In the genomic region with DNA sequence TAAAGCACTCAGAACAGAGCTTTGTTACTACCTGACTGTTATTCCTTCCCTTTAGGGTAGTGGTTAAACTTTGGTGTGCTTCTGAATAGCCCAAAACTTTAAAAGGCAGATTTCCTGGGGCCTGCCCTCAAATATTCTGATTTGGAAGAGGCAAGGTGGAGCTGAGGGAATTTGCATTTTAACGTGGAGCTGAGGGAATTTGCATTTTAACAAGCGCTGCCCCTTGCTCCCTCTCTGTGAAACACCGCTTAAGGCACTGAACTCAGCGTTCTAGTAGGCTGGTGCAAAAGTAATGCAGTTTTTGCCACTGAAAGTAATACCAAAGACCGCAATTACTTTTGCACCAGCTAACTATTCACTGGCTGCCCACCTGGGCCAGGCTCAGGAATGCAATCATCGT, we compare ENCODE assay signal across 22 cellular contexts. TPM values are rescaled to one million over a fixed set of nuclear protein-coding genes. Genes with fewer than 3 reads are reported as not detected.
DNase-seq lines count a peak whose midpoint lies in the region; ATAC-seq and TF ChIP-seq lines count a peak whose summit lies in the region.
"Had no signal": no experiment of that assay in that cellular context is flagged by ENCODE, and none has a peak within 500 bp of the region (broad histone marks: within the 10 kb centered on the region; RNA-seq: fewer than 3 reads in every experiment).

No MANE protein-coding gene starts in this region.

- peak overlapping the region in 7 of 11 experiments; percentile 46 to 74 (median 68); a peak in 9 of 22 replicates for H3K4me2 ChIP-seq in BLaER1 treated with 17β-estradiol and CSF1 and Interleukin-3, amounts not matched to agents 10 nM and 100 nM

- H3K27ac ChIP-seq in BLaER1 treated with 17β-estradiol and CSF1 and Interleukin-3, amounts not matched to agents 10 nM and 100 nM: no peak overlapping the region
- H3K27ac ChIP-seq in HUES6 (ENCODE audit: low read depth, low read length): peak overlapping the region; percentile 89

- POLR2A ChIA-PET in WTC11 (lab: Charles Lee): interaction anchor here (0.7 to 1.6 kb wide), 3 partner anchors 9 to 106 kb away, joined by 3 read pairs; no protein-coding TSS in a partner anchor

- no peaks in the 10 kb centered on the region for H3K9me3 ChIP-seq in BLaER1 treated with 17β-estradiol and CSF1 and Interleukin-3, amounts not matched to agents 10 nM and 100 nM (replicated peaks in 1 of 11)
- H3K9me3 ChIP-seq in HUES6 (ENCODE audit: control insufficient read depth, insufficient read depth, low read depth, low read length): no peaks in the 10 kb centered on the region

- H3K9me3 Mint-ChIP-seq in WTC11 (no peaks in the 10 kb centered on the region), immature natural killer cell (no peaks in the 10 kb centered on the region)
- H3K9me3 Mint-ChIP-seq: activated naive CD8-positive, alpha-beta T cell treated with anti-CD3 and anti-CD28 coated beads for 36 hours; activated T-helper 17 cell treated with anti-CD3 and anti-CD28 coated beads, Interleukin-2, amount 50 U/mL, for 72 hours; brain; CD14-positive monocyte; naive thymus-derived CD8-positive, alpha-beta T cell; stimulated activated naive B cell treated with anti-CD40 and anti-IgM and Interleukin-4, amounts not matched to agents 10 μg/mL and 1 μg/mL and 100 μg/mL, for 72 hours had no signal

- DNase-seq in WTC11 (ENCODE audit: low spot score): no peak
- DNase-seq in immature natural killer cell: no peak
- no peak for DNase-seq in DMS53 (lab: John Stamatoyannopoulos, UW)
- DNase-seq in stimulated activated naive CD4-positive, alpha-beta T cell treated with Interleukin-2 at 50 U/mL for 16 hours (lab: John Stamatoyannopoulos, UW): no peak
- DNase-seq: ACHN; activated CD4-positive, alpha-beta T cell treated with anti-CD3 and anti-CD28 coated beads for 1 hour; activated naive CD8-positive, alpha-beta T cell treated with anti-CD3 and anti-CD28 coated beads for 36 hours; effector memory CD4-positive, alpha-beta T cell; naive thymus-derived CD8-positive, alpha-beta T cell; NCI-H1105 treated with DMSO at 0.1 percent for 48 hours; NCI-H2107; NCI-H524 treated with DMSO at 0.1 percent for 48 hours; stimulated activated CD4-positive, alpha-beta T cell treated with anti-CD3 and anti-CD28 coated beads, Interleukin-2, amount 100 ng/mL, for 24 hours; stimulated activated naive B cell treated with anti-CD40 and anti-IgM and Interleukin-4, amounts not matched to agents 10 μg/mL and 1 μg/mL and 100 μg/mL, for 72 hours; SW 1271 had no signal

- peak overlapping the region; percentile 95 for H3K27ac Mint-ChIP-seq in WTC11
- H3K27ac Mint-ChIP-seq in immature natural killer cell: peak overlapping the region in 4 of 6 donors; percentile 39 to 93 (median 66)
- H3K27ac Mint-ChIP-seq: activated naive CD8-positive, alpha-beta T cell treated with anti-CD3 and anti-CD28 coated beads for 36 hours; activated T-helper 17 cell treated with anti-CD3 and anti-CD28 coated beads, Interleukin-2, amount 50 U/mL, for 72 hours; stimulated activated naive B cell treated with anti-CD40 and anti-IgM and Interleukin-4, amounts not matched to agents 10 μg/mL and 1 μg/mL and 100 μg/mL, for 72 hours had no signal

- ATAC-seq in WTC11 (peak; percentile 78), HG02852 (IDR thresholded peaks at IDR 0.05; ENCODE audit: unreplicated experiment) (no peak), GM21515 (IDR thresholded peaks at IDR 0.05; ENCODE audit: unreplicated experiment) (no peak)
- ATAC-seq: activated T-helper 17 cell treated with anti-CD3 and anti-CD28 coated beads, Interleukin-2, amount 50 U/mL, for 72 hours; naive thymus-derived CD8-positive, alpha-beta T cell; stimulated activated naive B cell treated with anti-CD40 and anti-IgM and Interleukin-4, amounts not matched to agents 10 μg/mL and 1 μg/mL and 100 μg/mL, for 72 hours had no signal

- peaks cover 0 to 49% (median 12%) of the 10 kb centered on the region in 11 experiments; a peak in 14 of 22 replicates for H3K36me3 ChIP-seq in BLaER1 treated with 17β-estradiol and CSF1 and Interleukin-3, amounts not matched to agents 10 nM and 100 nM
- no peaks in the 10 kb centered on the region for H3K36me3 ChIP-seq in HUES6 (ENCODE audit: control insufficient read depth, insufficient read depth, low read length)

- peaks cover 53 to 81% (median 71%) of the 10 kb centered on the region in 10 experiments for H3K4me1 ChIP-seq in BLaER1 treated with 17β-estradiol and CSF1 and Interleukin-3, amounts not matched to agents 10 nM and 100 nM
- H3K4me1 ChIP-seq in HUES6 (ENCODE audit: control insufficient read depth, insufficient read depth, low read length): peaks cover 77% of the 10 kb centered on the region

- H3K4me3 ChIP-seq in BLaER1 treated with 17β-estradiol and CSF1 and Interleukin-3, amounts not matched to agents 10 nM and 100 nM: no peak overlapping the region
- H3K4me3 ChIP-seq in HUES6 (ENCODE audit: low read depth, low read length): 0 out of 2 replicates have a peak overlapping the region, but pooled peaks have one; percentile 15

- H3K27me3 ChIP-seq in BLaER1 treated with 17β-estradiol and CSF1 and Interleukin-3, amounts not matched to agents 10 nM and 100 nM: no peaks in the 10 kb centered on the region
- H3K27me3 ChIP-seq in HUES6 (ENCODE audit: control insufficient read depth, insufficient read depth, low read length): no peaks in the 10 kb centered on the region

- H3K27me3 Mint-ChIP-seq in WTC11 (ENCODE audit: low read depth) (no peaks in the 10 kb centered on the region), immature natural killer cell (ENCODE audit: low read depth in 3 of 3) (peaks cover 0 to 4% (median 2%) of the 10 kb centered on the region in 3 donors)
- H3K27me3 Mint-ChIP-seq: activated naive CD8-positive, alpha-beta T cell treated with anti-CD3 and anti-CD28 coated beads for 36 hours; activated T-helper 17 cell treated with anti-CD3 and anti-CD28 coated beads, Interleukin-2, amount 50 U/mL, for 72 hours; naive thymus-derived CD8-positive, alpha-beta T cell; stimulated activated naive B cell treated with anti-CD40 and anti-IgM and Interleukin-4, amounts not matched to agents 10 μg/mL and 1 μg/mL and 100 μg/mL, for 72 hours had no signal

- peaks cover 0 to 99% (median 46%) of the 10 kb centered on the region in 11 experiments; a peak in 14 of 22 replicates for H4K20me1 ChIP-seq in BLaER1 treated with 17β-estradiol and CSF1 and Interleukin-3, amounts not matched to agents 10 nM and 100 nM

- no peaks in the 10 kb centered on the region for H3K36me3 Mint-ChIP-seq in WTC11
- H3K36me3 Mint-ChIP-seq in immature natural killer cell: peaks cover 0 to 14% (median 0%) of the 10 kb centered on the region in 3 donors
- H3K36me3 Mint-ChIP-seq: brain had no signal

- H3K9ac ChIP-seq in BLaER1 treated with 17β-estradiol and CSF1 and Interleukin-3, amounts not matched to agents 10 nM and 100 nM: no peak overlapping the region
- H3K9ac ChIP-seq in HUES6 (ENCODE audit: low read length): peak overlapping the region; percentile 69

- no peak for TF ChIP-seq CTCF in WTC11 (IDR thresholded peaks at IDR 0.05)

- H3K4me1 Mint-ChIP-seq in WTC11 (peaks cover 88% of the 10 kb centered on the region), immature natural killer cell (peaks cover 93 to 96% of the 10 kb centered on the region in 2 donors)

- CTCF ChIA-PET in WTC11 (lab: Charles Lee): interaction anchor here (0.6 to 1.4 kb wide), 6 partner anchors 9 to 118 kb away, joined by 3 to 9 read pairs (median 5); no protein-coding TSS in a partner anchor

- no peak overlapping the region for H3K4me3 Mint-ChIP-seq in WTC11
- H3K4me3 Mint-ChIP-seq in immature natural killer cell: no peak overlapping the region
- H3K4me3 Mint-ChIP-seq: activated naive CD8-positive, alpha-beta T cell treated with anti-CD3 and anti-CD28 coated beads for 36 hours; activated T-helper 17 cell treated with anti-CD3 and anti-CD28 coated beads, Interleukin-2, amount 50 U/mL, for 72 hours; brain; CD14-positive monocyte; stimulated activated naive B cell treated with anti-CD40 and anti-IgM and Interleukin-4, amounts not matched to agents 10 μg/mL and 1 μg/mL and 100 μg/mL, for 72 hours had no signal

TF ChIP-seq in WTC11, 78 proteins besides CTCF, POLR2A, EP300 and RAD21 (continues in another document):
- TF ChIP-seq NFATC4 (CRISPR knock-in tag; IDR thresholded peaks at IDR 0.05) (no peak), SP1 (CRISPR knock-in tag; conservative IDR thresholded peaks at IDR 0.05) (no peak), SMAD3 (CRISPR knock-in tag; IDR thresholded peaks at IDR 0.05; ENCODE audit: borderline replicate concordance) (no peak)
- TF ChIP-seq, protein P1, sequence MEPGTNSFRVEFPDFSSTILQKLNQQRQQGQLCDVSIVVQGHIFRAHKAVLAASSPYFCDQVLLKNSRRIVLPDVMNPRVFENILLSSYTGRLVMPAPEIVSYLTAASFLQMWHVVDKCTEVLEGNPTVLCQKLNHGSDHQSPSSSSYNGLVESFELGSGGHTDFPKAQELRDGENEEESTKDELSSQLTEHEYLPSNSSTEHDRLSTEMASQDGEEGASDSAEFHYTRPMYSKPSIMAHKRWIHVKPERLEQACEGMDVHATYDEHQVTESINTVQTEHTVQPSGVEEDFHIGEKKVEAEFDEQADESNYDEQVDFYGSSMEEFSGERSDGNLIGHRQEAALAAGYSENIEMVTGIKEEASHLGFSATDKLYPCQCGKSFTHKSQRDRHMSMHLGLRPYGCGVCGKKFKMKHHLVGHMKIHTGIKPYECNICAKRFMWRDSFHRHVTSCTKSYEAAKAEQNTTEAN (CRISPR knock-in tag; IDR thresholded peaks at IDR 0.05): no peak
- TF ChIP-seq, protein P2, sequence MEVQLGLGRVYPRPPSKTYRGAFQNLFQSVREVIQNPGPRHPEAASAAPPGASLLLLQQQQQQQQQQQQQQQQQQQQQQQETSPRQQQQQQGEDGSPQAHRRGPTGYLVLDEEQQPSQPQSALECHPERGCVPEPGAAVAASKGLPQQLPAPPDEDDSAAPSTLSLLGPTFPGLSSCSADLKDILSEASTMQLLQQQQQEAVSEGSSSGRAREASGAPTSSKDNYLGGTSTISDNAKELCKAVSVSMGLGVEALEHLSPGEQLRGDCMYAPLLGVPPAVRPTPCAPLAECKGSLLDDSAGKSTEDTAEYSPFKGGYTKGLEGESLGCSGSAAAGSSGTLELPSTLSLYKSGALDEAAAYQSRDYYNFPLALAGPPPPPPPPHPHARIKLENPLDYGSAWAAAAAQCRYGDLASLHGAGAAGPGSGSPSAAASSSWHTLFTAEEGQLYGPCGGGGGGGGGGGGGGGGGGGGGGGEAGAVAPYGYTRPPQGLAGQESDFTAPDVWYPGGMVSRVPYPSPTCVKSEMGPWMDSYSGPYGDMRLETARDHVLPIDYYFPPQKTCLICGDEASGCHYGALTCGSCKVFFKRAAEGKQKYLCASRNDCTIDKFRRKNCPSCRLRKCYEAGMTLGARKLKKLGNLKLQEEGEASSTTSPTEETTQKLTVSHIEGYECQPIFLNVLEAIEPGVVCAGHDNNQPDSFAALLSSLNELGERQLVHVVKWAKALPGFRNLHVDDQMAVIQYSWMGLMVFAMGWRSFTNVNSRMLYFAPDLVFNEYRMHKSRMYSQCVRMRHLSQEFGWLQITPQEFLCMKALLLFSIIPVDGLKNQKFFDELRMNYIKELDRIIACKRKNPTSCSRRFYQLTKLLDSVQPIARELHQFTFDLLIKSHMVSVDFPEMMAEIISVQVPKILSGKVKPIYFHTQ (CRISPR knock-in tag; IDR thresholded peaks at IDR 0.05): no peak

RNA-seq across cellular contexts. Expression of a gene that starts 35.0 kb away (rescaled TPM):
- total RNA-seq in WTC11 (2021): 57.6 to 84.2 TPM (median 75.0 TPM) in 3 replicates
- 100 to 1,000 TPM; 352 to 519 (median 512) TPM for polyA plus RNA-seq in immature natural killer cell

RNA-seq across cellular contexts. Expression of a gene that starts 42.7 kb away (rescaled TPM):
- 24.6 to 26.9 TPM (median 25.7 TPM) in 3 replicates for total RNA-seq in WTC11 (2021)
- polyA plus RNA-seq in immature natural killer cell: 10 to 100 TPM; 16.3 to 59.9 (median 18.0) TPM
